ENCODE assay signal across 1 cellular context in the genomic region with DNA sequence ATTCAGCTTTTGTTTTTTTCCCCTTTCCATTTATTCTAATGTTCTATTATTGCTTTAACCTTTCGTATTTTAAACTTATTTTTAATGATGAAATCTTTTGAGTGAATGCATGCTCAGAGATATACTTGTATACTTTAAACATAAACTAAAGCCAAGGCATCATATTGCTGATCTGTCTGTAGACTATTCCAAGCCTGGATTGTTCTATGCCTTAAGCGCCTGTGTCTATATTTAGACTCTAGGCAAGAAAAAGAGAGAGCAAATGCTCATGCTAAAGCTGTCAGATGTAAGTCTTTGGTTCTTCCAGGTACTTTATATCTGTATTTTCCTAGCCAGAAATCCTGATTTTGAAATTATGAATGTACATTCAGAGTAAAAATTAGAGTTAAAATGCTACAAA.
TF ChIP-seq lines count a peak whose summit lies in the region.

No MANE protein-coding gene starts in this region.

TF ChIP-seq in IMR-90, 13 proteins besides CTCF, POLR2A, EP300 and RAD21:
- TF ChIP-seq CHD1 (IDR thresholded peaks at IDR 0.05; ENCODE audit: low read depth, low read length) = no peak
- TF ChIP-seq MAZ (IDR thresholded peaks at IDR 0.05; ENCODE audit: borderline replicate concordance, low read depth, low read length) = no peak
- TF ChIP-seq, protein P1, sequence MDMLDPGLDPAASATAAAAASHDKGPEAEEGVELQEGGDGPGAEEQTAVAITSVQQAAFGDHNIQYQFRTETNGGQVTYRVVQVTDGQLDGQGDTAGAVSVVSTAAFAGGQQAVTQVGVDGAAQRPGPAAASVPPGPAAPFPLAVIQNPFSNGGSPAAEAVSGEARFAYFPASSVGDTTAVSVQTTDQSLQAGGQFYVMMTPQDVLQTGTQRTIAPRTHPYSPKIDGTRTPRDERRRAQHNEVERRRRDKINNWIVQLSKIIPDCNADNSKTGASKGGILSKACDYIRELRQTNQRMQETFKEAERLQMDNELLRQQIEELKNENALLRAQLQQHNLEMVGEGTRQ (IDR thresholded peaks at IDR 0.05; ENCODE audit: low read depth, low read length) = no peak
- no peak for TF ChIP-seq RCOR1 (IDR thresholded peaks at IDR 0.05; ENCODE audit: insufficient replicate concordance, low read length)
- no peak for TF ChIP-seq BHLHE40 (IDR thresholded peaks at IDR 0.05; ENCODE audit: low read depth, low read length)
- no peak for TF ChIP-seq CEBPB (IDR thresholded peaks at IDR 0.05; ENCODE audit: low read depth, low read length)
- no peak for TF ChIP-seq RFX5 (IDR thresholded peaks at IDR 0.05; ENCODE audit: low read depth, low read length)
- no peak for TF ChIP-seq NFE2L2 (IDR thresholded peaks at IDR 0.05; ENCODE audit: low read depth, low read length)
- no peak for TF ChIP-seq MAFK (IDR thresholded peaks at IDR 0.05; ENCODE audit: low read depth, low read length)
- TF ChIP-seq MXI1 (IDR thresholded peaks at IDR 0.05; ENCODE audit: borderline replicate concordance, low read depth, low read length) = no peak
- TF ChIP-seq FOS (IDR thresholded peaks at IDR 0.05; ENCODE audit: low read depth, low read length) = no peak
- TF ChIP-seq SMC3 (IDR thresholded peaks at IDR 0.05; ENCODE audit: low read depth, low read length) = no peak
- TF ChIP-seq, protein P2, sequence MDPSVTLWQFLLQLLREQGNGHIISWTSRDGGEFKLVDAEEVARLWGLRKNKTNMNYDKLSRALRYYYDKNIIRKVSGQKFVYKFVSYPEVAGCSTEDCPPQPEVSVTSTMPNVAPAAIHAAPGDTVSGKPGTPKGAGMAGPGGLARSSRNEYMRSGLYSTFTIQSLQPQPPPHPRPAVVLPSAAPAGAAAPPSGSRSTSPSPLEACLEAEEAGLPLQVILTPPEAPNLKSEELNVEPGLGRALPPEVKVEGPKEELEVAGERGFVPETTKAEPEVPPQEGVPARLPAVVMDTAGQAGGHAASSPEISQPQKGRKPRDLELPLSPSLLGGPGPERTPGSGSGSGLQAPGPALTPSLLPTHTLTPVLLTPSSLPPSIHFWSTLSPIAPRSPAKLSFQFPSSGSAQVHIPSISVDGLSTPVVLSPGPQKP (IDR thresholded peaks at IDR 0.05; ENCODE audit: borderline replicate concordance, low read depth, low read length) = no peak
